ENCODE assay signal across 22 cellular contexts in the genomic region with DNA sequence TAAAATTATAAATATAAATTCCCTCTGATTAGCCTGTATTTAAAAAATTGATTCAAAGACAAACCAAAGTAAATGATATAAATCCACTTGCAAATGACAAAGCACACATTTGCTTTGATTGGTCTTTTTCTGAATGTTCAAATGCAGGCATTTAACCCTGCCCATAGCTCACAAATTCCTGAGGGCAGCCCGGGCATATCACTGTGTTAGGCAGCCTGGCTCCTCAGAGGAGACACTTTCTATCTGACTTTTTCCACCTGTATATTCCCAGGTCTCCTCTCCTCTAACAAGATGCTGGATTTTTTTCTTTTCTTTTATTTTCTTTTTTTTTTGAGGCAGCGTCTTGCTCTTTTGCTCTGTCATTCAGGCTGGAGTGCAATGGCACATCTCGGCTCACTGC. TPM values are rescaled to one million over a fixed set of nuclear protein-coding genes. Genes with fewer than 3 reads are reported as not detected.
DNase-seq lines count a peak whose midpoint lies in the region; ATAC-seq and TF ChIP-seq lines count a peak whose summit lies in the region.
"Had no signal": no experiment of that assay in that cellular context is flagged by ENCODE, and none has a peak within 500 bp of the region (broad histone marks: within the 10 kb centered on the region; RNA-seq: fewer than 3 reads in every experiment).

No MANE protein-coding gene starts in this region.

- WGBS in mesendoderm (ENCODE audit: extremely low coverage, insufficient coverage, low lambda C conversion rate): no CpG with 5 or more reads among the region's 3 CpGs

- H4K20me1 ChIP-seq in GM23338 (replicated peaks; ENCODE audit: insufficient read depth): no peaks in the 10 kb centered on the region
- H4K20me1 ChIP-seq: BLaER1 had no signal

- H2BK120ac ChIP-seq in mesendoderm (ENCODE audit: low read depth, low read length): no peak overlapping the region

- peaks cover 7% of the 10 kb centered on the region for H3K27me3 Mint-ChIP-seq in GM23338 (ENCODE audit: insufficient read depth, low read depth, poor library complexity)
- H3K27me3 Mint-ChIP-seq in T-helper 2 cell treated with Interferon-gamma antibody and Interleukin-4, amounts not matched to agents 5 μg/mL and 100 μg/mL, for 36 hours (ENCODE audit: low read depth): peaks cover 39% of the 10 kb centered on the region

- peak overlapping the region; percentile 34 for H3K4me2 ChIP-seq in GM23338
- no peak overlapping the region for H3K4me2 ChIP-seq in mesendoderm (ENCODE audit: low read length)
- H3K4me2 ChIP-seq: BLaER1 had no signal

- no peaks in the 10 kb centered on the region for H3K79me1 ChIP-seq in mesendoderm (ENCODE audit: low read length)

- H3K9ac ChIP-seq in mesendoderm (ENCODE audit: low read length): no peak overlapping the region
- H3K9ac ChIP-seq: BLaER1 had no signal

- no peak for TF ChIP-seq CTCF in GM23338 (conservative IDR thresholded peaks at IDR 0.05; ENCODE audit: low read depth in 2 of 2)

- peak overlapping the region; percentile 75 for H3K27ac Mint-ChIP-seq in GM23338
- H3K27ac Mint-ChIP-seq in T-helper 2 cell treated with Interferon-gamma antibody and Interleukin-4, amounts not matched to agents 5 μg/mL and 100 μg/mL, for 36 hours: no peak overlapping the region
- H3K27ac Mint-ChIP-seq: CD14-positive monocyte; CD4-positive, alpha-beta memory T cell; CD4-positive, CD25-positive, alpha-beta regulatory T cell; CD8-positive, alpha-beta memory T cell had no signal

- H3K4me3 ChIP-seq in GM23338 (0 out of 2 replicates have a peak overlapping the region, but pooled peaks have one; percentile 10), mesendoderm (ENCODE audit: low read length) (no peak overlapping the region)
- H3K4me3 ChIP-seq: BLaER1 had no signal

- no peak overlapping the region for H4K5ac ChIP-seq in mesendoderm (ENCODE audit: low read length)

- H3K27me3 ChIP-seq in GM23338 (ENCODE audit: insufficient read depth) (no peaks in the 10 kb centered on the region), mesendoderm (ENCODE audit: insufficient read depth, low read length, poor library complexity) (no peaks in the 10 kb centered on the region)
- H3K27me3 ChIP-seq: BE2C, BLaER1 had no signal

- no peak overlapping the region for H4K8ac ChIP-seq in mesendoderm (ENCODE audit: low read depth, low read length)

- H2BK15ac ChIP-seq in mesendoderm (replicated peaks; ENCODE audit: low read depth): no peak overlapping the region

- no peak overlapping the region for H3K27ac ChIP-seq in GM23338 (ENCODE audit: low read depth)
- no peak overlapping the region for H3K27ac ChIP-seq in mesendoderm (ENCODE audit: low read depth, low read length)
- H3K27ac ChIP-seq: BLaER1 had no signal

- no peak overlapping the region for H2AK5ac ChIP-seq in mesendoderm (ENCODE audit: low read length)

- H3K9me3 Mint-ChIP-seq in GM23338: no peaks in the 10 kb centered on the region
- H3K9me3 Mint-ChIP-seq in T-helper 2 cell treated with Interferon-gamma antibody and Interleukin-4, amounts not matched to agents 5 μg/mL and 100 μg/mL, for 36 hours: peaks cover 5% of the 10 kb centered on the region

- H3K4me1 Mint-ChIP-seq in GM23338: peaks cover 9% of the 10 kb centered on the region; the same call in 2 of the 3 replicates
- no peaks in the 10 kb centered on the region for H3K4me1 Mint-ChIP-seq in T-helper 2 cell treated with Interferon-gamma antibody and Interleukin-4, amounts not matched to agents 5 μg/mL and 100 μg/mL, for 36 hours (ENCODE audit: low read depth)
- H3K4me1 Mint-ChIP-seq: CD14-positive monocyte; CD4-positive, alpha-beta memory T cell; CD4-positive, CD25-positive, alpha-beta regulatory T cell; CD8-positive, alpha-beta memory T cell had no signal

- H3F3A ChIP-seq in GM23338 (replicated peaks; ENCODE audit: low read depth): no peaks in the 10 kb centered on the region

- no peaks in the 10 kb centered on the region for H3K9me2 ChIP-seq in GM23338 (ENCODE audit: insufficient read depth)

- peak; percentile 67 for ATAC-seq in GM23338
- no peak for ATAC-seq in GM21786 (IDR thresholded peaks at IDR 0.05; ENCODE audit: unreplicated experiment)

- no peaks in the 10 kb centered on the region for H3K79me2 ChIP-seq in GM23338 (replicated peaks; ENCODE audit: insufficient read depth)
- no peaks in the 10 kb centered on the region for H3K79me2 ChIP-seq in mesendoderm (ENCODE audit: control insufficient read depth, insufficient read depth, low read length)

- H2AFZ ChIP-seq in GM23338: peak overlapping the region; percentile 1; the same call in 1 of the 2 replicates

- H3K18ac ChIP-seq in mesendoderm (ENCODE audit: low read length): no peak overlapping the region

- H3K4me1 ChIP-seq in GM23338 (ENCODE audit: insufficient read depth) (peaks cover 13% of the 10 kb centered on the region; the same call in 1 of the 2 replicates), mesendoderm (ENCODE audit: control insufficient read depth, low read depth, low read length) (no peaks in the 10 kb centered on the region)
- H3K4me1 ChIP-seq: BE2C had no signal

- H3K56ac ChIP-seq in mesendoderm (ENCODE audit: low read length): no peak overlapping the region

- DNase-seq in GM23338 (ENCODE audit: low spot score) (peak; percentile 24), mesendoderm (peak; percentile 3)
- no peak for DNase-seq in T-helper 2 cell treated with Interferon-gamma antibody and Interleukin-4, amounts not matched to agents 5 μg/mL and 100 μg/mL, for 36 hours (ENCODE audit: low spot score)
- DNase-seq in activated CD4-positive, alpha-beta T cell treated with anti-CD3 and anti-CD28 coated beads, Interleukin-2, amount 50 U/mL, for 4 hours: no peak
- DNase-seq: 8988T; ACHN; BE2C; C1 segment of cervical spinal cord; CD4-positive, alpha-beta memory T cell; CD4-positive, CD25-positive, alpha-beta regulatory T cell; CD8-positive, alpha-beta memory T cell; COR-L47; DMS 273 treated with DMSO at 0.1 percent for 48 hours; DMS153; DMS53; DMS79; DND-41; EL; GF-D8 had no signal

- no peaks in the 10 kb centered on the region for H3K36me3 Mint-ChIP-seq in GM23338 (ENCODE audit: low read depth)
- no peaks in the 10 kb centered on the region for H3K36me3 Mint-ChIP-seq in T-helper 2 cell treated with Interferon-gamma antibody and Interleukin-4, amounts not matched to agents 5 μg/mL and 100 μg/mL, for 36 hours (ENCODE audit: low read depth)
- H3K36me3 Mint-ChIP-seq: CD14-positive monocyte; CD4-positive, alpha-beta memory T cell; CD4-positive, CD25-positive, alpha-beta regulatory T cell had no signal

- no peak overlapping the region for H3K4ac ChIP-seq in mesendoderm (ENCODE audit: low read depth, low read length)

- H3K36me3 ChIP-seq in GM23338 (ENCODE audit: insufficient read depth): no peaks in the 10 kb centered on the region
- no peaks in the 10 kb centered on the region for H3K36me3 ChIP-seq in mesendoderm (ENCODE audit: control insufficient read depth, insufficient read depth, low read length)
- H3K36me3 ChIP-seq: BE2C, BLaER1 had no signal

- H2BK5ac ChIP-seq in mesendoderm (ENCODE audit: low read length): no peak overlapping the region

- no peak overlapping the region for H3K23ac ChIP-seq in mesendoderm (ENCODE audit: low read length)

- H3K4me3 Mint-ChIP-seq in GM23338: no peak overlapping the region
- no peak overlapping the region for H3K4me3 Mint-ChIP-seq in T-helper 2 cell treated with Interferon-gamma antibody and Interleukin-4, amounts not matched to agents 5 μg/mL and 100 μg/mL, for 36 hours
- H3K4me3 Mint-ChIP-seq: CD4-positive, alpha-beta memory T cell; CD4-positive, CD25-positive, alpha-beta regulatory T cell; CD8-positive, alpha-beta memory T cell had no signal

RNA-seq across cellular contexts. Expression of a gene that starts 50.1 kb away (rescaled TPM):
- total RNA-seq in GM23338 (2014; rRNA removed; shearing (Covaris generic)): 29.9 and 31.7 TPM in 2 replicates
- polyA plus RNA-seq in GM23338 (2016; fragmentation: Nextera tagmentation; extraction: Ambion mirVana): 26.7 and 31.5 TPM in 2 replicates
- 26.4 TPM for polyA plus RNA-seq in mesendoderm (2013, experiment 1 of 2)
- polyA plus RNA-seq in mesendoderm (2013, experiment 2 of 2): 26.4 TPM

RNA-seq across cellular contexts. Expression of a gene that starts 56.3 kb away (rescaled TPM):
- total RNA-seq in GM23338 (2014; rRNA removed; shearing (Covaris generic)): 6.0 and 7.2 TPM in 2 replicates
- 1.9 and 2.3 TPM in 2 replicates for polyA plus RNA-seq in GM23338 (2016; fragmentation: Nextera tagmentation; extraction: Ambion mirVana)
- 3.9 TPM for polyA plus RNA-seq in mesendoderm (2013, experiment 1 of 2)
- 4.0 TPM for polyA plus RNA-seq in mesendoderm (2013, experiment 2 of 2)

Comparison
In these comparisons a context has a peak if more than half of its experiments do, and no peak if none do; other contexts are left out.
1. DNase-seq: peak in GM23338 (single experiment) and mesendoderm (single experiment); none in T-helper 2 cell treated with Interferon-gamma antibody and Interleukin-4, amounts not matched to agents 5 μg/mL and 100 μg/mL, for 36 hours (single experiment) and activated CD4-positive, alpha-beta T cell treated with anti-CD3 and anti-CD28 coated beads, Interleukin-2, amount 50 U/mL, for 4 hours (0 of 2).